Comparison of ENCODE assay signal across 1 cellular context in genomic region chr7:2971914-2972530, GRCh38.
TF ChIP-seq lines count a peak whose summit lies in the region.

No MANE protein-coding gene starts in this region.

TF ChIP-seq in SK-N-SH, 30 proteins besides CTCF, POLR2A, EP300 and RAD21 (continued from another document):
- TF ChIP-seq REST (IDR thresholded peaks at IDR 0.05; ENCODE audit: low read depth, low read length) (no peak), SIN3A (IDR thresholded peaks at IDR 0.05; ENCODE audit: borderline replicate concordance, low read depth, low read length) (no peak), GABPA (IDR thresholded peaks at IDR 0.05; ENCODE audit: low read depth) (no peak), GATA2 (CRISPR knock-in tag; IDR thresholded peaks at IDR 0.05) (no peak), RFX5 (IDR thresholded peaks at IDR 0.05; ENCODE audit: low read length) (no peak), MAX (IDR thresholded peaks at IDR 0.05; ENCODE audit: low read depth) (no peak), MXI1 (IDR thresholded peaks at IDR 0.05; ENCODE audit: low read depth, low read length) (no peak), YY1 (IDR thresholded peaks at IDR 0.05; ENCODE audit: low read depth) (no peak), MEF2A (IDR thresholded peaks at IDR 0.05; ENCODE audit: borderline replicate concordance, low read depth) (no peak), USF2 (IDR thresholded peaks at IDR 0.05; ENCODE audit: borderline replicate concordance, low read depth, low read length) (no peak), POLR2AphosphoS5 (IDR thresholded peaks at IDR 0.05; ENCODE audit: low read depth, low read length) (no peak), FOSL2 (IDR thresholded peaks at IDR 0.05; ENCODE audit: borderline replicate concordance, low read depth) (no peak), ZBTB33 (IDR thresholded peaks at IDR 0.05; ENCODE audit: borderline replicate concordance, low read depth) (no peak), TCF12 (IDR thresholded peaks at IDR 0.05) (no peak)
